In the genomic region with DNA sequence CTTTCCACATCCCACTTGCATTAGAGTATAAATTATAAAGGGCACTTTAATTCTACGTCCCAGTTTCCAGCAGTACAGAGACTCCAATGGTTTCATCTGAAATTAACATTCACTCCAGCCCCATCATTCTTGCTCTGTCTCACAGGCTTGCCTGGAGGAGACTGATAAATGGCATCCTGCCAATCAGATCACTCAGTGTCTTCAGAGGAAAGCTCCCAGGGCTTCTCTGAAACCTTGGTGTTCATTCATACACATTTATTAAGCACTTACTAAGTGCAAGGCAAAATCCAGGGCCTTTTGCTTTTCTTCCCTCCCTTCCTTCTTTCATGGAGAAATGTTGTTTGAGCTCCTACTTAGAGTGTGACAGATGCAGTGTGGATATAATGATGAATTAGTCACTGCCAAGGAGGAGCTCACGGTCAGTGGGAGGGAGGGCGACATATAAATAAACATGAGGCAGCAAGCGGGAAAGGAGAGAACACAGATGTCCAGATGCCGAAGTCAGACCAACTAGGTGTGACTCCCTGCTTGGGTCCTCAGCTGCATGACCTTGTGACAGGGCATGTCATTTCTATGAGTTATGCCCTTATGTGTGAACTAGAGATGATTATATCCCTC, we compare ENCODE assay signal across 15 cellular contexts.
DNase-seq lines count a peak whose midpoint lies in the region; ATAC-seq and TF ChIP-seq lines count a peak whose summit lies in the region.
"Had no signal": no experiment of that assay in that cellular context is flagged by ENCODE, and none has a peak within 500 bp of the region (broad histone marks: within the 10 kb centered on the region; RNA-seq: fewer than 3 reads in every experiment).

No MANE protein-coding gene starts in this region.

- DNase-seq in activated naive CD4-positive, alpha-beta T cell treated with anti-CD3 and anti-CD28 coated beads, Interleukin-2, amount 50 U/mL, for 72 hours (ENCODE audit: low spot score in 2 of 2), result no peak
- DNase-seq in activated naive CD4-positive, alpha-beta T cell treated with anti-CD3 and anti-CD28 coated beads, Interleukin-2, amount 10 ng/mL, durations not matched to agents 7 days and 5 days, result no peak
- peak; percentile 80 for DNase-seq in NCI-H82 (lab: John Stamatoyannopoulos, UW)
- peak; percentile 11 for DNase-seq in fibroblast of lung (ENCODE audit: low read depth in 2 of 2)
- no peak for DNase-seq in cerebellar nuclear complex (lab: John Stamatoyannopoulos, UW)
- DNase-seq in SKM-1 (lab: John Stamatoyannopoulos, UW; ENCODE audit: unreplicated experiment), result no peak
- DNase-seq: activated CD4-positive, CD25-positive, alpha-beta regulatory T cell; aorta; H9; SHP77; T-helper 17 cell had no signal

- H3K4me1 ChIP-seq in fibroblast of lung (ENCODE audit: control insufficient read depth, extremely low read depth, insufficient read depth, low read length), result no peaks in the 10 kb centered on the region
- H3K4me1 ChIP-seq in gastroesophageal sphincter, result no peaks in the 10 kb centered on the region

- no peaks in the 10 kb centered on the region for H3K79me2 ChIP-seq in fibroblast of lung (ENCODE audit: control insufficient read depth, insufficient read depth, low read length)

- H3K36me3 Mint-ChIP-seq in activated naive CD4-positive, alpha-beta T cell treated with anti-CD3 and anti-CD28 coated beads, Interleukin-2, amount 50 U/mL, for 72 hours, result no peaks in the 10 kb centered on the region
- H3K36me3 Mint-ChIP-seq in activated naive CD4-positive, alpha-beta T cell treated with anti-CD3 and anti-CD28 coated beads, Interleukin-2, amount 10 ng/mL, durations not matched to agents 7 days and 5 days, result no peaks in the 10 kb centered on the region

- H2AFZ ChIP-seq in fibroblast of lung (ENCODE audit: low read length), result no peak overlapping the region

- H3K27me3 Mint-ChIP-seq in activated naive CD4-positive, alpha-beta T cell treated with anti-CD3 and anti-CD28 coated beads, Interleukin-2, amount 10 ng/mL, durations not matched to agents 7 days and 5 days, result no peaks in the 10 kb centered on the region

- no peak for ATAC-seq in activated naive CD4-positive, alpha-beta T cell treated with anti-CD3 and anti-CD28 coated beads, Interleukin-2, amount 50 U/mL, for 72 hours
- no peak for ATAC-seq in HG03354 (IDR thresholded peaks at IDR 0.05; ENCODE audit: poor library complexity, severe bottlenecking, unreplicated experiment)
- ATAC-seq in gastroesophageal sphincter, result no peak
- ATAC-seq: T-helper 17 cell had no signal

- TF ChIP-seq CTCF in fibroblast of lung (conservative IDR thresholded peaks at IDR 0.05 in 1 of 2, IDR thresholded peaks at IDR 0.05 in 1 of 2; ENCODE audit: low read depth in 1 of 2, low read length in 2 of 2) (no peak), gastroesophageal sphincter (IDR thresholded peaks at IDR 0.05) (no peak)

- peaks cover 2% of the 10 kb centered on the region for H3K27me3 ChIP-seq in fibroblast of lung (ENCODE audit: control insufficient read depth, insufficient read depth, low read length)
- H3K27me3 ChIP-seq in gastroesophageal sphincter, result no peaks in the 10 kb centered on the region

- CTCF ChIA-PET in activated naive CD4-positive, alpha-beta T cell treated with anti-CD3 and anti-CD28 coated beads, Interleukin-2, amount 10 ng/mL, durations not matched to agents 7 days and 5 days (lab: Charles Lee), result interaction anchor here (0.6 to 2.0 kb wide), 6 partner anchors 33 to 1249 kb away, joined by 3 to 4 read pairs (median 4); a partner anchor contains a TSS

- no peak overlapping the region for H3K9ac ChIP-seq in fibroblast of lung (ENCODE audit: insufficient read depth, low read length)

- H3K4me1 Mint-ChIP-seq in activated naive CD4-positive, alpha-beta T cell treated with anti-CD3 and anti-CD28 coated beads, Interleukin-2, amount 10 ng/mL, durations not matched to agents 7 days and 5 days, result no peaks in the 10 kb centered on the region
- H3K4me1 Mint-ChIP-seq: H9 had no signal

- H3K4me2 ChIP-seq in fibroblast of lung (ENCODE audit: extremely low read depth, insufficient read depth, low read length), result no peak overlapping the region

- H3K27ac ChIP-seq in fibroblast of lung (ENCODE audit: insufficient read depth, low read length), result no peak overlapping the region
- H3K27ac ChIP-seq in gastroesophageal sphincter, result no peak overlapping the region

- TF ChIP-seq EP300 in gastroesophageal sphincter (IDR thresholded peaks at IDR 0.05), result no peak

- no peak for TF ChIP-seq POLR2A in gastroesophageal sphincter (IDR thresholded peaks at IDR 0.05)

- peaks cover 7 to 8% of the 10 kb centered on the region in 2 donors for H3K9me3 Mint-ChIP-seq in activated naive CD4-positive, alpha-beta T cell treated with anti-CD3 and anti-CD28 coated beads, Interleukin-2, amount 50 U/mL, for 72 hours
- H3K9me3 Mint-ChIP-seq in activated naive CD4-positive, alpha-beta T cell treated with anti-CD3 and anti-CD28 coated beads, Interleukin-2, amount 10 ng/mL, durations not matched to agents 7 days and 5 days, result no peaks in the 10 kb centered on the region
- H3K9me3 Mint-ChIP-seq: H9, nephron had no signal

- H3K36me3 ChIP-seq in fibroblast of lung (ENCODE audit: control insufficient read depth, insufficient read depth, low read length) (no peaks in the 10 kb centered on the region), gastroesophageal sphincter (no peaks in the 10 kb centered on the region)

- no peak overlapping the region for H3K4me3 Mint-ChIP-seq in activated naive CD4-positive, alpha-beta T cell treated with anti-CD3 and anti-CD28 coated beads, Interleukin-2, amount 10 ng/mL, durations not matched to agents 7 days and 5 days
- H3K4me3 Mint-ChIP-seq: H9, nephron, T-helper 17 cell had no signal

- H4K20me1 ChIP-seq in fibroblast of lung (ENCODE audit: control insufficient read depth, extremely low read depth, insufficient read depth, low read length), result no peaks in the 10 kb centered on the region

- WGBS in gastroesophageal sphincter (ENCODE audit: low coverage in 1 of 2), 2 donors, result 38 to 74% methylated on average over 1 to 5 of the region's 5 CpGs

- peak overlapping the region; percentile 81 to 84 for H3K27ac Mint-ChIP-seq in activated naive CD4-positive, alpha-beta T cell treated with anti-CD3 and anti-CD28 coated beads, Interleukin-2, amount 50 U/mL, for 72 hours
- H3K27ac Mint-ChIP-seq in activated naive CD4-positive, alpha-beta T cell treated with anti-CD3 and anti-CD28 coated beads, Interleukin-2, amount 10 ng/mL, durations not matched to agents 7 days and 5 days, result no peak overlapping the region
- H3K27ac Mint-ChIP-seq: H9, T-helper 17 cell had no signal

- no peaks in the 10 kb centered on the region for H3K9me3 ChIP-seq in fibroblast of lung (ENCODE audit: control insufficient read depth, insufficient read depth, low read depth, low read length)
- no peaks in the 10 kb centered on the region for H3K9me3 ChIP-seq in gastroesophageal sphincter

- H3K4me3 ChIP-seq in fibroblast of lung (replicated peaks in 1 of 4; ENCODE audit: control extremely low read depth in 1 of 4, insufficient read depth in 1 of 4, low read depth in 3 of 4, low read length in 4 of 4) (no peak overlapping the region), gastroesophageal sphincter (no peak overlapping the region)
- H3K4me3 ChIP-seq: GM12878 had no signal

Comparison
In these comparisons a context has a peak if more than half of its experiments do, and no peak if none do; other contexts are left out.
1. DNase-seq: peak in NCI-H82 (single experiment) and fibroblast of lung (2 of 2); none in activated naive CD4-positive, alpha-beta T cell treated with anti-CD3 and anti-CD28 coated beads, Interleukin-2, amount 50 U/mL, for 72 hours (0 of 2), activated naive CD4-positive, alpha-beta T cell treated with anti-CD3 and anti-CD28 coated beads, Interleukin-2, amount 10 ng/mL, durations not matched to agents 7 days and 5 days (single experiment), cerebellar nuclear complex (0 of 2) and SKM-1 (single experiment).